Comparison of ENCODE assay signal across 8 cellular contexts in the genomic region with DNA sequence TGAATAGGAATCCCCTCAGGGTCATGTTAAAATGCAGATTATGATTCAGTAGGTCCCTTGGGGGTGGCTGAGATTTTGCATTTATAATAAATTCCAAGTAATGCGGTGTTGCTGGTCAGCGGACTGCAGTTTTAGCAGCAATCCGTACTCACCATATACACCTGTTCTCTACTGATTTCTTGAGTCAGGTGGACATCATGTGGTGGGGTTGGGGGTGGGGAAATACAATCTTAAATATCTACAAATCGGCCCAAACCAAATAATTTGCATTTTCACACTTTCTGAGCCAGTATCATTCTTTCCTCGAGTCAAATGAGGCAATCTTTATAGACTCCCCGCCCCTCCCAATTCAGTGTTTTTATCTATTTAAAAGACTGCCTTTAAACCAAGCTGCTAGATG. TPM values are rescaled to one million over a fixed set of nuclear protein-coding genes. Genes with fewer than 3 reads are reported as not detected.
DNase-seq lines count a peak whose midpoint lies in the region; ATAC-seq and TF ChIP-seq lines count a peak whose summit lies in the region.

No MANE protein-coding gene starts in this region.

- no peaks in the 10 kb centered on the region for H3K27me3 ChIP-seq in effector memory CD4-positive, alpha-beta T cell (replicated peaks; ENCODE audit: control insufficient read depth, insufficient read depth, low read length, poor library complexity, severe bottlenecking)
- H3K27me3 ChIP-seq in neuron (ENCODE audit: insufficient read depth, low read length): no peaks in the 10 kb centered on the region

- H3K9me3 Mint-ChIP-seq in Calu3 (ENCODE audit: low read depth, unreplicated experiment): no peaks in the 10 kb centered on the region

- H2AFZ ChIP-seq in neuron (ENCODE audit: low read depth, low read length): peak overlapping the region; percentile 64

- peak overlapping the region; percentile 94 for H3K4me3 Mint-ChIP-seq in Calu3 (ENCODE audit: low read depth, unreplicated experiment)

- intact Hi-C loops in Calu3 (cut with micrococcal nuclease; ENCODE audit: unreplicated experiment): no loop called here

- H3K9me3 ChIP-seq in effector memory CD4-positive, alpha-beta T cell (ENCODE audit: control insufficient read depth, low read length): no peaks in the 10 kb centered on the region
- no peaks in the 10 kb centered on the region for H3K9me3 ChIP-seq in neuron (ENCODE audit: low read length)

- H3K27me3 Mint-ChIP-seq in Calu3 (ENCODE audit: unreplicated experiment): no peaks in the 10 kb centered on the region

- CTCF ChIA-PET in Calu3 (lab: Charles Lee): interaction anchor here (0.6 to 1.0 kb wide), 2 partner anchors 33 to 197 kb away, joined by 3 to 4 read pairs; no protein-coding TSS in a partner anchor

- H3K27ac ChIP-seq in effector memory CD4-positive, alpha-beta T cell (ENCODE audit: insufficient read depth, low read length, poor library complexity, severe bottlenecking): no peak overlapping the region

- BruUV-seq in Calu3 (replicated peaks; lab: Mats Ljungman, UMichigan): no TSS peak

- H3K4me1 Mint-ChIP-seq in Calu3 (ENCODE audit: low read depth, unreplicated experiment): no peaks in the 10 kb centered on the region

- peaks cover 19% of the 10 kb centered on the region for H3K36me3 Mint-ChIP-seq in Calu3 (ENCODE audit: insufficient read depth, unreplicated experiment)

- no peaks in the 10 kb centered on the region for H3K4me1 ChIP-seq in effector memory CD4-positive, alpha-beta T cell (ENCODE audit: control insufficient read depth, insufficient read depth, low read length, poor library complexity, severe bottlenecking)
- H3K4me1 ChIP-seq in neuron (ENCODE audit: insufficient read depth, low read length): peaks cover 15% of the 10 kb centered on the region

- ATAC-seq in GM18858 (IDR thresholded peaks at IDR 0.05; ENCODE audit: unreplicated experiment): no peak

- H3K4me3 ChIP-seq in effector memory CD4-positive, alpha-beta T cell (ENCODE audit: insufficient read depth, low read depth, low read length, poor library complexity, severe bottlenecking): peak overlapping the region; percentile 88
- H3K4me3 ChIP-seq in neuron (ENCODE audit: low read length): peak overlapping the region; percentile 94

- TF ChIP-seq CTCF in Calu3 (IDR thresholded peaks at IDR 0.05; ENCODE audit: unreplicated experiment): no peak

- peak overlapping the region; percentile 73 for H3K27ac Mint-ChIP-seq in Calu3 (ENCODE audit: unreplicated experiment)

- DNase-seq in Calu3 (no peak), NAMALWA (ENCODE audit: low spot score) (peak; percentile 5), activated gamma-delta T cell (lab: John Stamatoyannopoulos, UW) (no peak), DMS153 (lab: John Stamatoyannopoulos, UW) (no peak), DMS79 treated with DMSO at 0.1 percent for 48 hours (lab: John Stamatoyannopoulos, UW) (no peak)
- DNase-seq in effector memory CD4-positive, alpha-beta T cell: no peak

- H3K36me3 ChIP-seq in effector memory CD4-positive, alpha-beta T cell (ENCODE audit: control insufficient read depth, insufficient read depth, low read length): no peaks in the 10 kb centered on the region
- H3K36me3 ChIP-seq in neuron (ENCODE audit: insufficient read depth, low read length): no peaks in the 10 kb centered on the region

RNA-seq across cellular contexts. Expression of a gene that starts 0.9 kb away (rescaled TPM):
- 7.1 and 8.1 TPM in 2 replicates for total RNA-seq in Calu3 (2022)
